18 cellular contexts compared by ENCODE assay signal in the genomic region with DNA sequence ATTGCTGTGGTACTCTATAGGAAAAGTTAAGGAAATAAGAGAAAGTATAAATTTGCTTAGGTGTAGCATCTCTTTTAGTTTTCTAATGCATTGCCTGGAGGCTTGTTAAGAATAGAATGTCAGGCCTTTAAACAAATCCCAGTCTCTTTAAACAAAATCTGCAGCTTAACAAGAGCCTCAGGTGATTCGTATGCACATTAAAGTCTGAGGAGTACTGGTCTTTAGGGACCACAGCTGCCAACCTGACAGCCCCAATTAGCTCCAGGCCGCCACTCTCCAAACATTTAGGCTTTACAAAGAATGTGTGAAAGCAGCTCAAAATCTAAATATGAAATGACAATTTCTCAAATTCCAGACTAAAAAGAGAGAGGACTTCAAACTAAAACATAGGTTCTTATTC. TPM values are rescaled to one million over a fixed set of nuclear protein-coding genes. Genes with fewer than 3 reads are reported as not detected.
A peak's percentile ranks its signal among the peaks of the same experiment; 100 is the strongest.
DNase-seq lines count a peak whose midpoint lies in the region; ATAC-seq and TF ChIP-seq lines count a peak whose summit lies in the region.
"Had no signal": no experiment of that assay in that cellular context is flagged by ENCODE, and none has a peak within 500 bp of the region (broad histone marks: within the 10 kb centered on the region; RNA-seq: fewer than 3 reads in every experiment).

No MANE protein-coding gene starts in this region.

- no peak overlapping the region for H3K9ac ChIP-seq in HUES48 (ENCODE audit: low read depth, low read length)

- 71 to 87% methylated on average over 2 of the region's 2 CpGs for WGBS in aorta, 2 donors

- peaks cover 27% of the 10 kb centered on the region for H3K36me3 Mint-ChIP-seq in GM23338 (ENCODE audit: low read depth)
- H3K36me3 Mint-ChIP-seq in chondrocyte (ENCODE audit: low read depth), result peaks cover 7% of the 10 kb centered on the region
- H3K36me3 Mint-ChIP-seq in nephron (ENCODE audit: low read depth), result peaks cover 28% of the 10 kb centered on the region
- H3K36me3 Mint-ChIP-seq: CD14-positive monocyte had no signal

- intact Hi-C loops in aorta (cut with DNase I), result no loop called here
- intact Hi-C loops in tibial artery (cut with DNase I; ENCODE audit: low total_unique reads), result no loop called here

- ATAC-seq in GM23338 (peak; percentile 85), aorta (ENCODE audit: low FRiP score) (no peak), HG03354 (IDR thresholded peaks at IDR 0.05; ENCODE audit: poor library complexity, severe bottlenecking, unreplicated experiment) (no peak)
- ATAC-seq: SK-N-SH treated with all-trans-retinoic acid at 6 μM for 48 hours had no signal

- no peak overlapping the region for H3K27ac Mint-ChIP-seq in GM23338
- peak overlapping the region; percentile 49 for H3K27ac Mint-ChIP-seq in chondrocyte (ENCODE audit: unreplicated experiment)
- H3K27ac Mint-ChIP-seq in nephron, result peak overlapping the region; percentile 70 to 86 (median 81)
- H3K27ac Mint-ChIP-seq: CD14-positive monocyte had no signal

- H3K36me3 ChIP-seq in GM23338 (ENCODE audit: insufficient read depth) (no peaks in the 10 kb centered on the region), HUES48 (ENCODE audit: control insufficient read depth, insufficient read depth, low read length) (no peaks in the 10 kb centered on the region), aorta (ENCODE audit: control insufficient read depth in 1 of 2, insufficient read depth in 2 of 2, low read length in 1 of 2) (no peaks in the 10 kb centered on the region), tibial artery (no peaks in the 10 kb centered on the region)

- no peak overlapping the region for H2AFZ ChIP-seq in GM23338

- H3K27me3 Mint-ChIP-seq in GM23338 (ENCODE audit: insufficient read depth, low read depth, poor library complexity), result peaks cover 4% of the 10 kb centered on the region
- H3K27me3 Mint-ChIP-seq in chondrocyte (ENCODE audit: low read depth), result no peaks in the 10 kb centered on the region
- no peaks in the 10 kb centered on the region for H3K27me3 Mint-ChIP-seq in nephron (ENCODE audit: low read depth)

- H3K9me3 ChIP-seq in HUES48 (ENCODE audit: control insufficient read depth, insufficient read depth, low read length) (no peaks in the 10 kb centered on the region), aorta (ENCODE audit: control insufficient read depth, low read length) (no peaks in the 10 kb centered on the region), tibial artery (no peaks in the 10 kb centered on the region)
- H3K9me3 ChIP-seq: MG63 had no signal

- H3K4me3 Mint-ChIP-seq in GM23338 (no peak overlapping the region; the same call in 2 of the 3 replicates), chondrocyte (ENCODE audit: unreplicated experiment) (no peak overlapping the region), nephron (no peak overlapping the region)
- H3K4me3 Mint-ChIP-seq: CD14-positive monocyte had no signal

- H3K9me3 Mint-ChIP-seq in GM23338, result no peaks in the 10 kb centered on the region
- H3K9me3 Mint-ChIP-seq in chondrocyte (ENCODE audit: low read depth), result no peaks in the 10 kb centered on the region
- peaks cover 6% of the 10 kb centered on the region for H3K9me3 Mint-ChIP-seq in nephron

- peaks cover 8% of the 10 kb centered on the region; the same call in 1 of the 2 replicates for H3F3A ChIP-seq in GM23338 (replicated peaks; ENCODE audit: low read depth)

- DNase-seq in GM23338 (ENCODE audit: low spot score) (peak; percentile 66), chondrocyte (ENCODE audit: low spot score) (no peak), aorta (no peak), HCEC 1CT (no peak), tibial artery (no peak)
- DNase-seq: ACHN, AML-193, KG1, MG63, NCI-H1092, NCI-H1694 treated with DMSO at 0.1 percent for 48 hours, NCI-H446 treated with DMSO at 0.1 percent for 48 hours, SHP77 treated with DMSO at 0.1 percent for 48 hours had no signal

- H3K9me2 ChIP-seq in GM23338 (ENCODE audit: insufficient read depth), result no peaks in the 10 kb centered on the region

- H3K27ac ChIP-seq in GM23338 (ENCODE audit: low read depth) (peak overlapping the region; percentile 45; the same call in 1 of the 2 replicates), HUES48 (ENCODE audit: low read depth, low read length) (peak overlapping the region; percentile 60), aorta (ENCODE audit: low read depth in 1 of 2, low read length in 2 of 2) (no peak overlapping the region), tibial artery (no peak overlapping the region)

- peak overlapping the region; percentile 15; the same call in 1 of the 2 replicates for H3K4me3 ChIP-seq in GM23338
- H3K4me3 ChIP-seq in HUES48 (ENCODE audit: low read depth, low read length), result 0 out of 2 replicates have a peak overlapping the region, but pooled peaks have one; percentile 2
- H3K4me3 ChIP-seq in aorta (ENCODE audit: low read length in 2 of 2), result no peak overlapping the region
- H3K4me3 ChIP-seq in tibial artery, result no peak overlapping the region
- H3K4me3 ChIP-seq: MG63 had no signal

- no peaks in the 10 kb centered on the region for H3K27me3 ChIP-seq in GM23338 (ENCODE audit: insufficient read depth)
- H3K27me3 ChIP-seq in HUES48 (ENCODE audit: control insufficient read depth, insufficient read depth, low read length), result no peaks in the 10 kb centered on the region
- H3K27me3 ChIP-seq in aorta (ENCODE audit: control insufficient read depth in 1 of 2, insufficient read depth in 2 of 2, low read length in 1 of 2), result no peaks in the 10 kb centered on the region
- H3K27me3 ChIP-seq in tibial artery, result no peaks in the 10 kb centered on the region
- H3K27me3 ChIP-seq: MG63 had no signal

- H4K20me1 ChIP-seq in GM23338 (replicated peaks; ENCODE audit: insufficient read depth), result peaks cover 76% of the 10 kb centered on the region

- peaks cover 62% of the 10 kb centered on the region for H3K4me1 Mint-ChIP-seq in GM23338
- peaks cover 55% of the 10 kb centered on the region for H3K4me1 Mint-ChIP-seq in chondrocyte (ENCODE audit: low read depth)
- H3K4me1 Mint-ChIP-seq in nephron, result peaks cover 35% of the 10 kb centered on the region
- H3K4me1 Mint-ChIP-seq: CD14-positive monocyte had no signal

- TF ChIP-seq CTCF in GM23338 (conservative IDR thresholded peaks at IDR 0.05; ENCODE audit: low read depth in 2 of 2) (no peak), chondrocyte (IDR thresholded peaks at IDR 0.05) (no peak), nephron (IDR thresholded peaks at IDR 0.05; ENCODE audit: unreplicated experiment in 3 of 3) (no peak), tibial artery (IDR thresholded peaks at IDR 0.05) (no peak)

- H3K4me2 ChIP-seq in GM23338, result peak overlapping the region; percentile 57

- peaks cover 100% of the 10 kb centered on the region for H3K79me2 ChIP-seq in GM23338 (replicated peaks; ENCODE audit: insufficient read depth)

- peaks cover 64% of the 10 kb centered on the region for H3K4me1 ChIP-seq in GM23338 (ENCODE audit: insufficient read depth)
- peaks cover 50% of the 10 kb centered on the region for H3K4me1 ChIP-seq in HUES48 (ENCODE audit: control insufficient read depth, insufficient read depth, low read length)
- peaks cover 3 to 8% of the 10 kb centered on the region in 2 donors for H3K4me1 ChIP-seq in aorta (ENCODE audit: control insufficient read depth in 1 of 2, insufficient read depth in 2 of 2, low read length in 2 of 2)
- peaks cover 0 to 42% (median under 1%) of the 10 kb centered on the region in 4 donors for H3K4me1 ChIP-seq in tibial artery

TF ChIP-seq in GM23338, 12 proteins besides CTCF, POLR2A, EP300 and RAD21 (continues in another document):
- TF ChIP-seq ZNF331 (CRISPR knock-in tag; IDR thresholded peaks at IDR 0.05; ENCODE audit: low read depth) (no peak), POLR2AphosphoS5 (IDR thresholded peaks at IDR 0.05; ENCODE audit: low read depth) (no peak), CREB1 (CRISPR knock-in tag; IDR thresholded peaks at IDR 0.05; ENCODE audit: low read depth) (no peak), STAT1 (IDR thresholded peaks at IDR 0.05; ENCODE audit: unreplicated experiment) (no peak), EZH2phosphoT487 (IDR thresholded peaks at IDR 0.05; ENCODE audit: unreplicated experiment) (no peak), EZH2 (IDR thresholded peaks at IDR 0.05; ENCODE audit: low read depth, unreplicated experiment) (no peak), JUNB (IDR thresholded peaks at IDR 0.05; ENCODE audit: unreplicated experiment) (no peak), NANOG (IDR thresholded peaks at IDR 0.05; ENCODE audit: borderline replicate concordance) (no peak)
- TF ChIP-seq, protein P1, sequence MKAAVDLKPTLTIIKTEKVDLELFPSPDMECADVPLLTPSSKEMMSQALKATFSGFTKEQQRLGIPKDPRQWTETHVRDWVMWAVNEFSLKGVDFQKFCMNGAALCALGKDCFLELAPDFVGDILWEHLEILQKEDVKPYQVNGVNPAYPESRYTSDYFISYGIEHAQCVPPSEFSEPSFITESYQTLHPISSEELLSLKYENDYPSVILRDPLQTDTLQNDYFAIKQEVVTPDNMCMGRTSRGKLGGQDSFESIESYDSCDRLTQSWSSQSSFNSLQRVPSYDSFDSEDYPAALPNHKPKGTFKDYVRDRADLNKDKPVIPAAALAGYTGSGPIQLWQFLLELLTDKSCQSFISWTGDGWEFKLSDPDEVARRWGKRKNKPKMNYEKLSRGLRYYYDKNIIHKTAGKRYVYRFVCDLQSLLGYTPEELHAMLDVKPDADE (IDR thresholded peaks at IDR 0.05), result no peak

RNA-seq across cellular contexts. Expression of gene PAWR, which starts 35.7 kb away (rescaled TPM):
- total RNA-seq in GM23338 (2014; rRNA removed; shearing (Covaris generic)), result 159 and 180 TPM in 2 replicates
- polyA plus RNA-seq in GM23338 (2016; fragmentation: Nextera tagmentation; extraction: Ambion mirVana), result 136 and 149 TPM in 2 replicates
- total RNA-seq in chondrocyte, result 127 to 157 TPM (median 137 TPM) in 3 replicates
- 100 to 1,000 TPM; 110 to 150 TPM for total RNA-seq in aorta
- polyA plus RNA-seq in aorta, result 10 to 100 TPM; 42.7 to 63.2 TPM

Comparison
In these comparisons a context has a peak if more than half of its experiments do, and no peak if none do; other contexts are left out.
1. H3K27ac ChIP-seq: peak in GM23338 (single experiment) and HUES48 (single experiment); none in aorta (0 of 2) and tibial artery (0 of 2).
2. H3K4me3 ChIP-seq: peak in GM23338 (single experiment) and HUES48 (single experiment); none in aorta (0 of 2) and tibial artery (0 of 2).